8 cellular contexts compared by ENCODE assay signal in genomic region chr5:175464414-175465233, GRCh38. TPM values are rescaled to one million over a fixed set of nuclear protein-coding genes. Genes with fewer than 3 reads are reported as not detected.
DNase-seq lines count a peak whose midpoint lies in the region; ATAC-seq lines count a peak whose summit lies in the region.

No MANE protein-coding gene starts in this region.

- no peaks in the 10 kb centered on the region for H3K36me3 Mint-ChIP-seq in activated T-helper 2 cell treated with anti-CD3 and anti-CD28 coated beads, Interferon-gamma antibody, Interleukin-2, Interleukin-4, amounts not matched to agents 10 μg/mL and 5 μg/mL and 100 μg/mL, durations not matched to agents 14 hours and 24 hours and 36 hours (ENCODE audit: low read depth)

- no peak overlapping the region for H3K4me3 Mint-ChIP-seq in activated T-helper 2 cell treated with anti-CD3 and anti-CD28 coated beads, Interferon-gamma antibody, Interleukin-2, Interleukin-4, amounts not matched to agents 10 μg/mL and 5 μg/mL and 100 μg/mL, durations not matched to agents 14 hours and 24 hours and 36 hours (ENCODE audit: low read depth)

- no peak overlapping the region for H3K27ac Mint-ChIP-seq in activated T-helper 2 cell treated with anti-CD3 and anti-CD28 coated beads, Interferon-gamma antibody, Interleukin-2, Interleukin-4, amounts not matched to agents 10 μg/mL and 5 μg/mL and 100 μg/mL, durations not matched to agents 14 hours and 24 hours and 36 hours

- peak; percentile 99 for ATAC-seq in GM21528 (IDR thresholded peaks at IDR 0.05; ENCODE audit: low FRiP score, unreplicated experiment)
- peak; percentile 55 for ATAC-seq in sciatic nerve

- H3K4me1 Mint-ChIP-seq in activated T-helper 2 cell treated with anti-CD3 and anti-CD28 coated beads, Interferon-gamma antibody, Interleukin-2, Interleukin-4, amounts not matched to agents 10 μg/mL and 5 μg/mL and 100 μg/mL, durations not matched to agents 14 hours and 24 hours and 36 hours (ENCODE audit: low read depth) = peaks cover 15% of the 10 kb centered on the region

- H3K9me3 Mint-ChIP-seq in activated T-helper 2 cell treated with anti-CD3 and anti-CD28 coated beads, Interferon-gamma antibody, Interleukin-2, Interleukin-4, amounts not matched to agents 10 μg/mL and 5 μg/mL and 100 μg/mL, durations not matched to agents 14 hours and 24 hours and 36 hours = no peaks in the 10 kb centered on the region

- DNase-seq in ELR (ENCODE audit: low read depth) = peak; percentile 52
- DNase-seq in HT1080 (ENCODE audit: low read depth) = peak; percentile 40
- DNase-seq in RKO (ENCODE audit: low spot score) = peak; percentile 58
- peak; percentile 63 for DNase-seq in activated T-helper 2 cell treated with anti-CD3 and anti-CD28 coated beads, Interferon-gamma antibody, Interleukin-2, Interleukin-4, amounts not matched to agents 10 μg/mL and 5 μg/mL and 100 μg/mL, durations not matched to agents 14 hours and 24 hours and 36 hours (ENCODE audit: low spot score)
- DNase-seq in globus pallidus (ENCODE audit: low spot score) = peak; percentile 44
- peak; percentile 69 for DNase-seq in sciatic nerve (ENCODE audit: low spot score)
- no peak for DNase-seq in posterior vena cava (ENCODE audit: low spot score)

- peaks cover 5% of the 10 kb centered on the region for H3K27me3 Mint-ChIP-seq in activated T-helper 2 cell treated with anti-CD3 and anti-CD28 coated beads, Interferon-gamma antibody, Interleukin-2, Interleukin-4, amounts not matched to agents 10 μg/mL and 5 μg/mL and 100 μg/mL, durations not matched to agents 14 hours and 24 hours and 36 hours (ENCODE audit: low read depth)

- intact Hi-C loops in activated T-helper 2 cell treated with anti-CD3 and anti-CD28 coated beads, Interferon-gamma antibody, Interleukin-2, Interleukin-4, amounts not matched to agents 10 μg/mL and 5 μg/mL and 100 μg/mL, durations not matched to agents 14 hours and 24 hours and 36 hours (cut with micrococcal nuclease) = loop anchor here (1.0 kb wide), 1 partner anchor 14 kb away; the partner anchor contains the start of gene SFXN1
- intact Hi-C loops in sciatic nerve (cut with DNase I) = no loop called here
- intact Hi-C loops in posterior vena cava (cut with DNase I) = loop anchor here in 1 of 2 donors (5.0 kb wide), 1 partner anchor 512 kb away; no protein-coding TSS in a partner anchor

RNA-seq across cellular contexts. Expression of gene SFXN1, which starts 13.7 kb away (rescaled TPM):
- 167 and 176 TPM in 2 replicates for total RNA-seq in HT1080 (2014; rRNA removed; shearing (Covaris generic))
- 115 and 117 TPM in 2 replicates for polyA plus RNA-seq in HT1080 (2015; cell fraction: cytosol; rRNA removed)
- 76.9 and 79.0 TPM in 2 replicates for polyA plus RNA-seq in HT1080 (2015; cell fraction: nucleus; rRNA removed)
- 318 and 326 TPM in 2 replicates for total RNA-seq in activated T-helper 2 cell treated with anti-CD3 and anti-CD28 coated beads, Interferon-gamma antibody, Interleukin-2, Interleukin-4, amounts not matched to agents 10 μg/mL and 5 μg/mL and 100 μg/mL, durations not matched to agents 14 hours and 24 hours and 36 hours
- total RNA-seq in sciatic nerve = 22.6 TPM
- 10 to 100 TPM; 17.5 to 21.7 TPM for total RNA-seq in posterior vena cava

RNA-seq across cellular contexts. Expression of gene DRD1, which starts 20.6 kb away (rescaled TPM):
- not detected in 2 replicates for total RNA-seq in HT1080 (2014; rRNA removed; shearing (Covaris generic))
- not detected in 2 replicates for polyA plus RNA-seq in HT1080 (2015; cell fraction: cytosol; rRNA removed)
- not detected in 2 replicates for polyA plus RNA-seq in HT1080 (2015; cell fraction: nucleus; rRNA removed)
- total RNA-seq in activated T-helper 2 cell treated with anti-CD3 and anti-CD28 coated beads, Interferon-gamma antibody, Interleukin-2, Interleukin-4, amounts not matched to agents 10 μg/mL and 5 μg/mL and 100 μg/mL, durations not matched to agents 14 hours and 24 hours and 36 hours = not detected in 2 replicates
- total RNA-seq in sciatic nerve = 0.89 TPM
- under 1 TPM; 0.14 to 0.29 TPM for total RNA-seq in posterior vena cava
